ENCODE assay signal across 13 cellular contexts in genomic region chr11:117217685-117218084, GRCh38. TPM values are rescaled to one million over a fixed set of nuclear protein-coding genes. Genes with fewer than 3 reads are reported as not detected.
DNase-seq lines count a peak whose midpoint lies in the region; ATAC-seq and TF ChIP-seq lines count a peak whose summit lies in the region.
"Had no signal": no experiment of that assay in that cellular context is flagged by ENCODE, and none has a peak within 500 bp of the region (broad histone marks: within the 10 kb centered on the region; RNA-seq: fewer than 3 reads in every experiment).

No MANE protein-coding gene starts in this region.

- peaks cover 6% of the 10 kb centered on the region for H3F3A ChIP-seq in SK-N-SH (replicated peaks; ENCODE audit: insufficient read depth)

- WGBS in heart left ventricle, 4 donors: 63 to 76% (median 71%) methylated on average over 6 of the region's 6 CpGs
- 48% methylated on average over 6 of the region's 6 CpGs for WGBS in urinary bladder
- 74% methylated on average over 6 of the region's 6 CpGs for WGBS in SK-N-SH (ENCODE audit: low lambda C conversion rate)

- TF ChIP-seq CTCF in heart left ventricle (IDR thresholded peaks at IDR 0.05) (no peak), fibroblast of mammary gland (conservative IDR thresholded peaks at IDR 0.05; ENCODE audit: control insufficient read depth, insufficient read depth, low read depth, low read length) (no peak), SK-N-SH (IDR thresholded peaks at IDR 0.05) (no peak)

- H3K27me3 ChIP-seq in heart left ventricle: no peaks in the 10 kb centered on the region
- H3K27me3 ChIP-seq in SK-N-SH (ENCODE audit: insufficient read depth): no peaks in the 10 kb centered on the region
- H3K27me3 ChIP-seq: neural progenitor cell had no signal

- no peak overlapping the region for H3K9ac ChIP-seq in SK-N-SH
- H3K9ac ChIP-seq: neural progenitor cell had no signal

- H3K9me3 ChIP-seq in heart left ventricle (no peaks in the 10 kb centered on the region), SK-N-SH (no peaks in the 10 kb centered on the region)

- H3K27ac ChIP-seq in heart left ventricle (peak overlapping the region; percentile 39 to 98 (median 88)), urinary bladder (ENCODE audit: low read depth) (peak overlapping the region; percentile 77), SK-N-SH (ENCODE audit: low read depth in 2 of 2, low read length in 1 of 2) (no peak overlapping the region)
- H3K27ac ChIP-seq: neural progenitor cell had no signal

- TF ChIP-seq POLR2A in heart left ventricle (IDR thresholded peaks at IDR 0.05): no peak

- H3K4me1 ChIP-seq in heart left ventricle (peaks cover 12 to 65% (median 49%) of the 10 kb centered on the region in 12 donors), urinary bladder (ENCODE audit: insufficient read depth) (no peaks in the 10 kb centered on the region), SK-N-SH (ENCODE audit: control insufficient read depth in 1 of 2, insufficient read depth in 2 of 2, low read depth in 1 of 2, low read length in 1 of 2) (peaks cover 2 to 11% of the 10 kb centered on the region in 2 experiments; a peak in 2 of 4 replicates)

- H2AFZ ChIP-seq in SK-N-SH (ENCODE audit: low read depth): no peak overlapping the region
- H2AFZ ChIP-seq: neural progenitor cell had no signal

- H3K4me3 ChIP-seq in heart left ventricle (peak overlapping the region in 1 of 12 donors; percentile 25), fibroblast of mammary gland (ENCODE audit: control insufficient read depth, low read depth, low read length) (no peak overlapping the region), urinary bladder (ENCODE audit: low read depth, low read length) (no peak overlapping the region), SK-N-SH (ENCODE audit: low read depth in 2 of 2, low read length in 1 of 2) (no peak overlapping the region)
- H3K4me3 ChIP-seq: neural progenitor cell had no signal

- CTCF ChIA-PET in SK-N-SH (lab: Yijun Ruan, JAX): interaction anchor here (1.6 kb wide), 1 partner anchor 9 kb away, joined by 5 read pairs; no protein-coding TSS in a partner anchor

- H4K20me1 ChIP-seq in SK-N-SH (ENCODE audit: insufficient read depth): no peaks in the 10 kb centered on the region

- no peak for ATAC-seq in heart left ventricle
- ATAC-seq in Right ventricle myocardium inferior: no peak

- H3K79me2 ChIP-seq in SK-N-SH (ENCODE audit: insufficient read depth): no peaks in the 10 kb centered on the region

- no peak for TF ChIP-seq EP300 in SK-N-SH (IDR thresholded peaks at IDR 0.05; ENCODE audit: borderline replicate concordance in 1 of 2, low read depth in 1 of 2, low read length in 1 of 2)

- no peaks in the 10 kb centered on the region for H3K9me2 ChIP-seq in SK-N-SH

- H3K36me3 ChIP-seq in heart left ventricle (peaks cover 0 to 97% (median 69%) of the 10 kb centered on the region in 9 donors), urinary bladder (ENCODE audit: insufficient read depth) (no peaks in the 10 kb centered on the region), SK-N-SH (replicated peaks in 1 of 2; ENCODE audit: control insufficient read depth in 1 of 2, insufficient read depth in 2 of 2, low read length in 1 of 2) (peaks cover 18 to 55% of the 10 kb centered on the region in 2 experiments)
- H3K36me3 ChIP-seq: neural progenitor cell had no signal

- TF ChIP-seq RAD21 in SK-N-SH (IDR thresholded peaks at IDR 0.05; ENCODE audit: low read length): no peak

- POLR2A ChIA-PET in SK-N-SH (lab: Yijun Ruan, JAX): no interaction called here

- no peak overlapping the region for H3K4me2 ChIP-seq in SK-N-SH
- H3K4me2 ChIP-seq: neural progenitor cell had no signal

- intact Hi-C loops in heart left ventricle (cut with DNase I) (loop anchor here in 1 of 10 donors (2.0 kb wide), 1 partner anchor 37 kb away; no protein-coding TSS in a partner anchor), Right ventricle myocardium inferior (cut with DNase I) (loop anchor here (2.0 kb wide), 1 partner anchor 19 kb away; the partner anchor contains the start of gene TAGLN), posterior vena cava (cut with DNase I) (loop anchor here in 1 of 2 donors (2.0 kb wide), 1 partner anchor 35 kb away; no protein-coding TSS in a partner anchor)

- no peak for DNase-seq in heart left ventricle
- DNase-seq in Right ventricle myocardium inferior (ENCODE audit: missing footprints): no peak
- DNase-seq in fibroblast of mammary gland (ENCODE audit: low read depth): peak; percentile 22
- peak; percentile 78 for DNase-seq in posterior vena cava (ENCODE audit: low spot score)
- no peak for DNase-seq in SK-N-SH
- DNase-seq in ureter (ENCODE audit: low spot score): no peak
- no peak for DNase-seq in COR-L47 (lab: John Stamatoyannopoulos, UW)
- DNase-seq: erythroblast; MV-4-11; NCI-H524; stimulated activated CD4-positive, alpha-beta T cell treated with anti-CD3 and anti-CD28 coated beads, Interleukin-2, amount 100 ng/mL, for 48 hours had no signal

TF ChIP-seq in SK-N-SH, 30 proteins besides CTCF, POLR2A, EP300 and RAD21 (continues in another document):
- TF ChIP-seq SIN3A (IDR thresholded peaks at IDR 0.05; ENCODE audit: borderline replicate concordance, low read depth, low read length) (no peak), RXRA (IDR thresholded peaks at IDR 0.05; ENCODE audit: borderline replicate concordance, low read depth) (no peak), TCF12 (IDR thresholded peaks at IDR 0.05) (no peak), USF2 (IDR thresholded peaks at IDR 0.05; ENCODE audit: borderline replicate concordance, low read depth, low read length) (no peak), POLR2AphosphoS5 (IDR thresholded peaks at IDR 0.05; ENCODE audit: low read depth, low read length) (no peak), RFX5 (IDR thresholded peaks at IDR 0.05; ENCODE audit: low read length) (no peak), CHD2 (IDR thresholded peaks at IDR 0.05; ENCODE audit: low read length, partially characterized antibody) (no peak), ZBTB33 (IDR thresholded peaks at IDR 0.05; ENCODE audit: borderline replicate concordance, low read depth) (no peak)

RNA-seq across cellular contexts. Expression of gene PCSK7, which starts 14.2 kb away (rescaled TPM):
- 10 to 100 TPM; 16.9 to 43.4 (median 25.5) TPM for total RNA-seq in heart left ventricle
- 10 to 100 TPM; 27.8 to 34.6 TPM for polyA plus RNA-seq in heart left ventricle
- total RNA-seq in Right ventricle myocardium inferior: 26.7 TPM
- total RNA-seq in posterior vena cava: 10 to 100 TPM; 41.9 to 48.6 TPM
- 23.7 TPM for total RNA-seq in urinary bladder
- polyA plus RNA-seq in urinary bladder: 45.6 TPM
- polyA plus RNA-seq in SK-N-SH (2012; rRNA removed): 49.7 and 52.1 TPM in 2 replicates
- polyA plus RNA-seq in SK-N-SH (2012; cell fraction: cytosol; rRNA removed): 22.8 and 36.1 TPM in 2 replicates
- 133 and 171 TPM in 2 replicates for polyA plus RNA-seq in SK-N-SH (2012; cell fraction: nucleus; rRNA removed)
- total RNA-seq in ureter: 99.6 TPM

RNA-seq across cellular contexts. Expression of gene RNF214, which starts 14.8 kb away (rescaled TPM):
- total RNA-seq in heart left ventricle: 10 to 100 TPM; 16.1 to 31.9 (median 23.4) TPM
- 10 to 100 TPM in 1 of 2 donors, 1 to 10 TPM in 1; 8.0 to 12.9 TPM for polyA plus RNA-seq in heart left ventricle
- total RNA-seq in Right ventricle myocardium inferior: 17.3 TPM
- 10 to 100 TPM; 24.8 to 25.7 TPM for total RNA-seq in posterior vena cava
- total RNA-seq in urinary bladder: 15.2 TPM
- polyA plus RNA-seq in urinary bladder: 14.5 TPM
- 11.9 and 15.4 TPM in 2 replicates for polyA plus RNA-seq in SK-N-SH (2012; rRNA removed)
- polyA plus RNA-seq in SK-N-SH (2012; cell fraction: cytosol; rRNA removed): 10.4 and 11.4 TPM in 2 replicates
- 25.9 and 36.4 TPM in 2 replicates for polyA plus RNA-seq in SK-N-SH (2012; cell fraction: nucleus; rRNA removed)
- 32.1 TPM for total RNA-seq in ureter

RNA-seq across cellular contexts. Expression of gene TAGLN, which starts 18.5 kb away (rescaled TPM):
- total RNA-seq in heart left ventricle: 100 to 1,000 TPM in 7 of 9 donors, 10 to 100 TPM in 2; 63.7 to 338 (median 173) TPM
- 100 to 1,000 TPM; 319 to 399 TPM for polyA plus RNA-seq in heart left ventricle
- total RNA-seq in Right ventricle myocardium inferior: 122 TPM
- total RNA-seq in posterior vena cava: 1,000 to 10,000 TPM; 5,409 to 9,264 TPM
- total RNA-seq in urinary bladder: 2,727 TPM
- polyA plus RNA-seq in urinary bladder: 17,163 TPM
- 519 and 811 TPM in 2 replicates for polyA plus RNA-seq in SK-N-SH (2012; rRNA removed)
- 447 and 526 TPM in 2 replicates for polyA plus RNA-seq in SK-N-SH (2012; cell fraction: cytosol; rRNA removed)
- 571 and 676 TPM in 2 replicates for polyA plus RNA-seq in SK-N-SH (2012; cell fraction: nucleus; rRNA removed)
- 1,521 TPM for total RNA-seq in ureter

RNA-seq across cellular contexts. Expression of gene SIDT2, which starts 39.1 kb away (rescaled TPM):
- 10 to 100 TPM; 17.2 to 45.5 (median 22.2) TPM for total RNA-seq in heart left ventricle
- polyA plus RNA-seq in heart left ventricle: 10 to 100 TPM; 13.9 to 14.5 TPM
- 26.1 TPM for total RNA-seq in Right ventricle myocardium inferior
- 10 to 100 TPM; 39.2 to 49.5 TPM for total RNA-seq in posterior vena cava
- total RNA-seq in urinary bladder: 19.6 TPM
- polyA plus RNA-seq in urinary bladder: 31.6 TPM
- polyA plus RNA-seq in SK-N-SH (2012; rRNA removed): 17.3 and 17.5 TPM in 2 replicates
- 8.0 and 12.6 TPM in 2 replicates for polyA plus RNA-seq in SK-N-SH (2012; cell fraction: cytosol; rRNA removed)
- 39.5 and 52.3 TPM in 2 replicates for polyA plus RNA-seq in SK-N-SH (2012; cell fraction: nucleus; rRNA removed)
- 36.5 TPM for total RNA-seq in ureter

Comparison
In these comparisons a context has a peak if more than half of its experiments do, and no peak if none do; other contexts are left out.
1. DNase-seq: peak in fibroblast of mammary gland (single experiment) and posterior vena cava (single experiment); none in heart left ventricle (0 of 5), Right ventricle myocardium inferior (single experiment), SK-N-SH (single experiment), ureter (single experiment) and COR-L47 (single experiment).
2. H3K27ac ChIP-seq: peak in heart left ventricle (12 of 12) and urinary bladder (single experiment); none in SK-N-SH (0 of 2).